In genomic region chr22:41911292-41911611, GRCh38 we compare ENCODE assay signal across 16 cellular contexts. TPM values are rescaled to one million over a fixed set of nuclear protein-coding genes. Genes with fewer than 3 reads are reported as not detected.
A peak's percentile ranks its signal among the peaks of the same experiment; 100 is the strongest.
DNase-seq lines count a peak whose midpoint lies in the region; ATAC-seq and TF ChIP-seq lines count a peak whose summit lies in the region.
"Had no signal": no experiment of that assay in that cellular context is flagged by ENCODE, and none has a peak within 500 bp of the region (broad histone marks: within the 10 kb centered on the region; RNA-seq: fewer than 3 reads in every experiment).

No MANE protein-coding gene starts in this region.

- H3K4me1 Mint-ChIP-seq in CD8-positive, alpha-beta T cell (ENCODE audit: low read depth), result peaks cover 31% of the 10 kb centered on the region

- ATAC-seq in CD8-positive, alpha-beta T cell, result no peak
- no peak for ATAC-seq in HG03095 (IDR thresholded peaks at IDR 0.05; ENCODE audit: unreplicated experiment)

- H3K9me3 Mint-ChIP-seq in CD8-positive, alpha-beta T cell, result no peaks in the 10 kb centered on the region
- H3K9me3 Mint-ChIP-seq: endodermal cell had no signal

- H3K36me3 Mint-ChIP-seq in CD8-positive, alpha-beta T cell, result peaks cover 2% of the 10 kb centered on the region

- peaks cover 31% of the 10 kb centered on the region for H3K27me3 ChIP-seq in CD8-positive, alpha-beta T cell (ENCODE audit: insufficient read depth, low read length)
- H3K27me3 ChIP-seq in neuronal stem cell (ENCODE audit: control insufficient read depth in 3 of 3, insufficient read depth in 3 of 3, low read depth in 1 of 3, low read length in 3 of 3), result peaks cover 64 to 77% (median 75%) of the 10 kb centered on the region in 3 experiments

- no peak overlapping the region for H2BK5ac ChIP-seq in neuronal stem cell (ENCODE audit: low read length)

- CTCF ChIA-PET in CD8-positive, alpha-beta T cell (lab: Charles Lee), result interaction anchor here (1.1 to 2.4 kb wide), 3 partner anchors 12 to 30 kb away, joined by 4 to 10 read pairs (median 7); partner anchors contain the start of gene TNFRSF13C

- in situ Hi-C loops in GM13977 (cut with MboI; ENCODE audit: low pct_unique_long_range_greater_than_20kb, low sequenced_read_pairs, unreplicated experiment), result no loop called here

- no peaks in the 10 kb centered on the region for H3K9me3 ChIP-seq in CD8-positive, alpha-beta T cell (ENCODE audit: low read length)
- H3K9me3 ChIP-seq in neuronal stem cell (replicated peaks in 1 of 2; ENCODE audit: control insufficient read depth in 2 of 2, insufficient read depth in 1 of 2, low read depth in 1 of 2, low read length in 2 of 2), result no peaks in the 10 kb centered on the region
- H3K9me3 ChIP-seq: thyroid gland had no signal

- no peak overlapping the region for H4K91ac ChIP-seq in neuronal stem cell (ENCODE audit: low read depth, low read length, poor library complexity)

- no peak overlapping the region for H2AFZ ChIP-seq in neuronal stem cell (ENCODE audit: low read length)
- H2AFZ ChIP-seq: PC-9 had no signal

- no peak overlapping the region for H3K9ac ChIP-seq in neuronal stem cell (ENCODE audit: low read depth, low read length, poor library complexity)

- H3K4me1 ChIP-seq in CD8-positive, alpha-beta T cell (ENCODE audit: insufficient read depth, low read length), result peaks cover 38% of the 10 kb centered on the region
- H3K4me1 ChIP-seq in neuronal stem cell (ENCODE audit: control insufficient read depth in 2 of 2, insufficient read depth in 1 of 2, low read depth in 1 of 2, low read length in 2 of 2), result peaks cover 10% of the 10 kb centered on the region in 2 donors

- peak overlapping the region; percentile 81 for H2AK5ac ChIP-seq in neuronal stem cell (ENCODE audit: low read depth, low read length)

- H3K27me3 Mint-ChIP-seq in CD8-positive, alpha-beta T cell (ENCODE audit: low read depth), result peaks cover 29% of the 10 kb centered on the region

- H3K79me1 ChIP-seq in neuronal stem cell (ENCODE audit: low read depth, low read length), result no peaks in the 10 kb centered on the region

- H3K27ac Mint-ChIP-seq in CD8-positive, alpha-beta T cell, result no peak overlapping the region
- H3K27ac Mint-ChIP-seq: endodermal cell had no signal

- intact Hi-C loops in CD8-positive, alpha-beta T cell (cut with DNase I, micrococcal nuclease), result no loop called here

- no peak overlapping the region for H4K8ac ChIP-seq in neuronal stem cell (ENCODE audit: low read depth, low read length)

- no peak overlapping the region for H3K4ac ChIP-seq in neuronal stem cell (ENCODE audit: low read length)

- no peak overlapping the region for H3K4me2 ChIP-seq in neuronal stem cell (ENCODE audit: insufficient read depth, low read length, poor library complexity, severe bottlenecking)
- H3K4me2 ChIP-seq: PC-9 had no signal

- POLR2A ChIA-PET in CD8-positive, alpha-beta T cell (lab: Charles Lee), result interaction anchor here (0.6 to 1.6 kb wide), 4 partner anchors 14 to 111 kb away, joined by 3 to 6 read pairs (median 3); partner anchors contain the start of genes CCDC134 and TNFRSF13C

- H2BK15ac ChIP-seq in neuronal stem cell (ENCODE audit: low read length), result no peak overlapping the region

- no peak overlapping the region for H3K27ac ChIP-seq in CD8-positive, alpha-beta T cell (ENCODE audit: low read depth, low read length)
- H3K27ac ChIP-seq in coronary artery (no peak overlapping the region), neuronal stem cell (replicated peaks; ENCODE audit: low read length) (no peak overlapping the region)
- H3K27ac ChIP-seq: PC-9, thyroid gland had no signal

- peak overlapping the region; percentile 41 for H2BK12ac ChIP-seq in neuronal stem cell (ENCODE audit: low read length)

- no peak overlapping the region for H3K18ac ChIP-seq in neuronal stem cell (ENCODE audit: low read length)

- no peak overlapping the region for H3K23ac ChIP-seq in neuronal stem cell (ENCODE audit: low read depth, low read length, poor library complexity)

- no peaks in the 10 kb centered on the region for H3K36me3 ChIP-seq in CD8-positive, alpha-beta T cell (ENCODE audit: insufficient read depth, low read length)
- H3K36me3 ChIP-seq in neuronal stem cell (replicated peaks in 1 of 2; ENCODE audit: control insufficient read depth in 2 of 2, insufficient read depth in 2 of 2, low read length in 2 of 2), result peaks cover 8 to 19% of the 10 kb centered on the region in 2 donors
- H3K36me3 ChIP-seq: thyroid gland had no signal

- H3K4me3 Mint-ChIP-seq in CD8-positive, alpha-beta T cell, result peak overlapping the region; percentile 64
- H3K4me3 Mint-ChIP-seq: endodermal cell had no signal

- H3K14ac ChIP-seq in neuronal stem cell (ENCODE audit: low read length), result no peak overlapping the region

- H2BK120ac ChIP-seq in neuronal stem cell (ENCODE audit: low read depth, low read length), result peak overlapping the region; percentile 72

- H3K4me3 ChIP-seq in CD8-positive, alpha-beta T cell (ENCODE audit: low read depth, low read length), result peak overlapping the region; percentile 30
- H3K4me3 ChIP-seq in coronary artery (peak overlapping the region; percentile 65), neuronal stem cell (ENCODE audit: low read length in 2 of 2) (no peak overlapping the region)
- H3K4me3 ChIP-seq: PC-9 had no signal

- WGBS in neuronal stem cell (ENCODE audit: extremely low coverage in 2 of 2, insufficient read length in 2 of 2, insufficient replicate concordance in 1 of 2), 2 donors, result no CpG with 5 or more reads among the region's 12 CpGs

- DNase-seq in CD8-positive, alpha-beta T cell, result no peak
- DNase-seq in GM13977 (ENCODE audit: low spot score), result peak; percentile 45
- no peak for DNase-seq in coronary artery (ENCODE audit: low spot score)
- DNase-seq in neuronal stem cell (ENCODE audit: low spot score), result no peak
- DNase-seq in NCI-H510A treated with DMSO at 0.1 percent for 48 hours (lab: John Stamatoyannopoulos, UW), result no peak
- DNase-seq in stimulated activated naive CD4-positive, alpha-beta T cell treated with Interleukin-2 at 50 U/mL for 16 hours (lab: John Stamatoyannopoulos, UW), result no peak
- DNase-seq: NCI-H2081; PC-9; stimulated activated CD4-positive, alpha-beta T cell treated with anti-CD3 and anti-CD28 coated beads, Interleukin-1b, Interleukin-23, amount 100 ng/mL, for 48 hours had no signal

- no peak for TF ChIP-seq CTCF in CD8-positive, alpha-beta T cell (IDR thresholded peaks at IDR 0.05)
- TF ChIP-seq CTCF in GM13977 (IDR thresholded peaks at IDR 0.05; ENCODE audit: extremely low read depth, insufficient read depth, missing control alignments) (no peak), coronary artery (IDR thresholded peaks at IDR 0.05) (no peak)

RNA-seq across cellular contexts. Expression of gene SHISA8, which starts 3.6 kb away (rescaled TPM):
- 1 to 10 TPM in 1 of 2 experiments, under 1 TPM in 1; 0.72 to 1.5 TPM for total RNA-seq in CD8-positive, alpha-beta T cell
- 0.07 TPM for polyA plus RNA-seq in neuronal stem cell (2013, experiment 1 of 2)
- 0.14 TPM for polyA plus RNA-seq in neuronal stem cell (2013, experiment 2 of 2)
- total RNA-seq: cardiac septum, fibroblast of villous mesenchyme, liver, SK-MEL-5, thyroid gland had no signal
- polyA plus RNA-seq: liver had no signal

RNA-seq across cellular contexts. Expression of gene TNFRSF13C, which starts 15.4 kb away (rescaled TPM):
- 10 to 100 TPM; 36.3 to 39.8 TPM for total RNA-seq in CD8-positive, alpha-beta T cell
- polyA plus RNA-seq in neuronal stem cell (2013, experiment 1 of 2), result 1.6 TPM
- polyA plus RNA-seq in neuronal stem cell (2013, experiment 2 of 2), result 1.8 TPM
- total RNA-seq: thyroid gland had no signal

RNA-seq across cellular contexts. Expression of gene CENPM, which starts 35.7 kb away (rescaled TPM):
- 10 to 100 TPM in 1 of 2 experiments, 1 to 10 TPM in 1; 9.4 to 10.9 TPM for total RNA-seq in CD8-positive, alpha-beta T cell
- 31.3 TPM for polyA plus RNA-seq in neuronal stem cell (2013, experiment 1 of 2)
- polyA plus RNA-seq in neuronal stem cell (2013, experiment 2 of 2), result 32.8 TPM

RNA-seq across cellular contexts. Expression of gene SEPTIN3, which starts 58.0 kb away (rescaled TPM):
- under 1 TPM in 1 of 2 experiments, not detected in 1; 0.11 TPM for total RNA-seq in CD8-positive, alpha-beta T cell
- 42.3 TPM for polyA plus RNA-seq in neuronal stem cell (2013, experiment 1 of 2)
- 42.6 TPM for polyA plus RNA-seq in neuronal stem cell (2013, experiment 2 of 2)
- total RNA-seq: cardiac septum had no signal

Comparison
In these comparisons a context has a peak if more than half of its experiments do, and no peak if none do; other contexts are left out.
1. H3K4me3 ChIP-seq: peak in CD8-positive, alpha-beta T cell (single experiment) and coronary artery (single experiment); none in neuronal stem cell (0 of 2).